ENCODE assay signal across 23 cellular contexts in the genomic region with DNA sequence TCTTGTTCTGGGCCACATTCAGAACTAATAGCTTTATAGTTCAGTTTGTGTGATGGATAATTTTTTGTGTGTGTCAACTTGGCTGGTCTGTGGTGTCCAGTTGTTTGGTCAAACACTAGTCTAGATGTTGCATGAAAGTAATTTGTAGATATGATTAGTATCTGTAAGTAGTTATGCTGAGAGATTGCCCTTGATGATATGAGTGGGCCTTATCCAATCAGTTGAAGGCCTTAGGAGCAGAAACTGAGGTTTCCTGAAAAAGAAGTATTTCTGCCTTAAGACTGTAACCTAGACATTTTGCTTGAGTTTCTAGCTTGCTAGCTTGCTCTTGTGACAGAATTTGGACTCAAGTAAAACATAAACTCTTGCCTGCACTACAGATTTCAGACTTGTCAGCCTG.
"Had no signal": no experiment of that assay in that cellular context is flagged by ENCODE, and none has a peak within 500 bp of the region (broad histone marks: within the 10 kb centered on the region; RNA-seq: fewer than 3 reads in every experiment).

No MANE protein-coding gene starts in this region.

- H3K4me3 ChIP-seq: SJSA1, SK-N-MC had no signal

- H3K9ac ChIP-seq: KMS-11 had no signal

- H3K4me2 ChIP-seq: KMS-11 had no signal

- ATAC-seq: HepG2 had no signal

- H3K4me1 ChIP-seq: SJSA1 had no signal

- H3K27me3 ChIP-seq: SJSA1 had no signal

- FAIRE-seq: HepG2, RCC 7860 had no signal

- H3K36me3 ChIP-seq: SJSA1 had no signal

- H3K9me3 ChIP-seq: SJSA1 had no signal

- H3K27ac ChIP-seq: KMS-11, SJSA1, SK-N-MC had no signal

- DNase-seq: IMR-90, MV-4-11, NCI-H1048, NCI-H1105, NCI-H1417 treated with DMSO at 0.1 percent for 48 hours, NCI-H187, NCI-H2029, NCI-H2081 treated with DMSO at 0.1 percent for 48 hours, NCI-H2171, NCI-H226, NCI-H446, NCI-H510A, NCI-H524 treated with DMSO at 0.1 percent for 48 hours, NCI-H69, NCI-H774, Right ventricle myocardium superior, RPMI8226, SIG-M5 had no signal
